ENCODE assay signal across 1 cellular context in the genomic region with DNA sequence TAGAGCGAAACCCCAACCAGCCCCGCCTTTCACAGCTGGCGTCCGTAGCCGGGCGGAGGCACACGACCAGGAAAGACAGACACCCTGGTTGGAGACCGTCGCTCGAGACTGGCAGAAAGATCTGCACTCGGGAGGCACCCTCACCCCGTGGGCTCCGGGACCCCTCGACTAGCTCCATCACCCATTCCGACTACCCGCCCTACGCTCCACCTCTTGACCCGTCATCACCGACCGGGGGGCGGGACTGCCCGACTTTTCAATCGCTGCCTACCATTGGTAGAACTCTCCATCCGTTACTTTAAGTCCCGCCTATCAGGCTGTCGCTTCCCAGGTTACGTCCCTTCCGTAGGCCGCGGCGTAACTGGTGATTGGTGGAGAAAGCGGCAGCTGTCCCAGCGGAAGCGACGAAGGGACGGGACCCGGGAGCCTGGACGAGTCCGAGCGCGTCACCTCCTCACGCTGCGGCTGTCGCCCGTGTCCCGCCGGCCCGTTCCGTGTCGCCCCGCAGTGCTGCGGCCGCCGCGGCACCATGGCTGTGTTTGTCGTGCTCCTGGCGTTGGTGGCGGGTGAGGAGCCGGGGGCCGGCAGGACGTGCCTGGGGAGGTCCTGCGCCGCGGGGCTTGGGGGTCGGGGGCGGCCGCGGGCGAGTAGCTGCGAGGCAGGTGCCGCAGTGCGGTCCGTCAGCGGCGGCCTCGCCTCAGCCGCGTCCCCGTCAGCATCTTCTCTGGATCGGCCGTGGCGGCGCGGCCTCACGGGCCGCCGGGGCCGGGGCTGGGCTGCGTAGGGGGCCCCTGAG.
TF ChIP-seq lines count a peak whose summit lies in the region.

Gene ATP6AP2 (plus strand): TSS at position 434 of the 796 bp plus-strand sequence. CDS start 96 bp downstream, at position 530.

TF ChIP-seq in GM12878, 131 proteins besides CTCF, POLR2A, EP300 and RAD21 (continued from another document and continues in another):
- TF ChIP-seq ZBTB40 (IDR thresholded peaks at IDR 0.05; ENCODE audit: borderline replicate concordance) (peak; percentile 71; the same call in 1 of the 2 replicates), ZNF384 (IDR thresholded peaks at IDR 0.05; ENCODE audit: borderline replicate concordance, low read depth, low read length) (no peak), ZBED1 (IDR thresholded peaks at IDR 0.05; ENCODE audit: borderline replicate concordance) (no peak), HSF1 (IDR thresholded peaks at IDR 0.05; ENCODE audit: low read depth, low read length) (no peak), NR2C2 (IDR thresholded peaks at IDR 0.05; ENCODE audit: borderline replicate concordance, control insufficient read depth, insufficient read length, low read depth) (no peak), SMARCA5 (IDR thresholded peaks at IDR 0.05) (no peak), CREM (IDR thresholded peaks at IDR 0.05; ENCODE audit: low read depth) (peak; percentile 89), HCFC1 (IDR thresholded peaks at IDR 0.05; ENCODE audit: low read length) (no peak), CHD2 (IDR thresholded peaks at IDR 0.05; ENCODE audit: borderline replicate concordance, low read depth, low read length) (peak; percentile 49; the same call in 1 of the 2 replicates), BCL11A (IDR thresholded peaks at IDR 0.05; ENCODE audit: low read depth, low read length) (no peak), CBX5 (IDR thresholded peaks at IDR 0.05; ENCODE audit: low read depth) (no peak), MAX (IDR thresholded peaks at IDR 0.05; ENCODE audit: low read depth, low read length) (no peak), SMAD1 (IDR thresholded peaks at IDR 0.05; ENCODE audit: low read depth, partially characterized antibody) (no peak), EED (IDR thresholded peaks at IDR 0.05; ENCODE audit: low read depth) (no peak), IRF5 (IDR thresholded peaks at IDR 0.05; ENCODE audit: borderline replicate concordance) (no peak), NR2F1 (conservative IDR thresholded peaks at IDR 0.05) (peak; percentile 80), IRF4 (IDR thresholded peaks at IDR 0.05; ENCODE audit: low read depth, low read length) (no peak), RBBP5 (conservative IDR thresholded peaks at IDR 0.05) (no peak), POU2F2 (IDR thresholded peaks at IDR 0.05; ENCODE audit: borderline replicate concordance, low read depth, low read length) (0 out of 3 replicates have a peak, but pooled peaks have one; percentile 16), BHLHE40 (IDR thresholded peaks at IDR 0.05; ENCODE audit: borderline replicate concordance in 1 of 2, low read depth in 2 of 2, low read length in 1 of 2) (peak in 1 of 2 experiments; percentile 59; a peak in 1 of 4 replicates), MYC (IDR thresholded peaks at IDR 0.05; ENCODE audit: insufficient read depth, insufficient read length, insufficient replicate concordance, low read length, severe bottlenecking) (no peak), LARP7 (IDR thresholded peaks at IDR 0.05) (no peak), SIX5 (IDR thresholded peaks at IDR 0.05; ENCODE audit: low read depth, low read length, severe bottlenecking) (no peak), KDM1A (IDR thresholded peaks at IDR 0.05; ENCODE audit: borderline replicate concordance) (no peak), NRF1 (conservative IDR thresholded peaks at IDR 0.05; ENCODE audit: low read depth, low read length) (no peak), CBFB (IDR thresholded peaks at IDR 0.05; ENCODE audit: low read depth) (no peak), JUNB (IDR thresholded peaks at IDR 0.05) (no peak), MEF2A (IDR thresholded peaks at IDR 0.05; ENCODE audit: insufficient read depth, low read depth, low read length) (no peak), TBL1XR1 (IDR thresholded peaks at IDR 0.05; ENCODE audit: low read depth, low read length) (no peak), ZNF687 (IDR thresholded peaks at IDR 0.05) (no peak), PBX3 (IDR thresholded peaks at IDR 0.05; ENCODE audit: insufficient replicate concordance, low read depth, low read length) (peak; percentile 92), FOS (IDR thresholded peaks at IDR 0.05; ENCODE audit: borderline replicate concordance, extremely low read depth, insufficient read length) (peak; percentile 34), EGR1 (IDR thresholded peaks at IDR 0.05; ENCODE audit: borderline replicate concordance in 1 of 2, low read depth in 2 of 2, low read length in 2 of 2) (peak in 1 of 2 experiments; percentile 24; a peak in 1 of 3 replicates), RFX5 (IDR thresholded peaks at IDR 0.05; ENCODE audit: low read depth, low read length) (0 out of 2 replicates have a peak, but pooled peaks have one; percentile 58), STAT1 (conservative IDR thresholded peaks at IDR 0.05) (no peak), MXI1 (IDR thresholded peaks at IDR 0.05; ENCODE audit: low read depth, low read length) (no peak), BMI1 (IDR thresholded peaks at IDR 0.05; ENCODE audit: borderline replicate concordance) (no peak), E2F8 (IDR thresholded peaks at IDR 0.05; ENCODE audit: low read depth, partially characterized antibody) (no peak)
- TF ChIP-seq, protein P1, sequence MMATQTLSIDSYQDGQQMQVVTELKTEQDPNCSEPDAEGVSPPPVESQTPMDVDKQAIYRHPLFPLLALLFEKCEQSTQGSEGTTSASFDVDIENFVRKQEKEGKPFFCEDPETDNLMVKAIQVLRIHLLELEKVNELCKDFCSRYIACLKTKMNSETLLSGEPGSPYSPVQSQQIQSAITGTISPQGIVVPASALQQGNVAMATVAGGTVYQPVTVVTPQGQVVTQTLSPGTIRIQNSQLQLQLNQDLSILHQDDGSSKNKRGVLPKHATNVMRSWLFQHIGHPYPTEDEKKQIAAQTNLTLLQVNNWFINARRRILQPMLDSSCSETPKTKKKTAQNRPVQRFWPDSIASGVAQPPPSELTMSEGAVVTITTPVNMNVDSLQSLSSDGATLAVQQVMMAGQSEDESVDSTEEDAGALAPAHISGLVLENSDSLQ (IDR thresholded peaks at IDR 0.05) = peak; percentile 98
